Comparison of ENCODE assay signal across 12 cellular contexts in genomic region chr20:21607971-21608735, GRCh38.
A peak's percentile ranks its signal among the peaks of the same experiment; 100 is the strongest.
DNase-seq lines count a peak whose midpoint lies in the region; ATAC-seq and TF ChIP-seq lines count a peak whose summit lies in the region.
"Had no signal": no experiment of that assay in that cellular context is flagged by ENCODE, and none has a peak within 500 bp of the region (broad histone marks: within the 10 kb centered on the region; RNA-seq: fewer than 3 reads in every experiment).

No MANE protein-coding gene starts in this region.

- H3K36me3 ChIP-seq in PC-3 (ENCODE audit: low read depth, low read length) (no peaks in the 10 kb centered on the region), hepatocyte (replicated peaks; ENCODE audit: insufficient read depth, low read depth) (no peaks in the 10 kb centered on the region), MG63 (no peaks in the 10 kb centered on the region)

- CTCF ChIA-PET in PC-3 (lab: Charles Lee): no interaction called here

- H3K27ac ChIP-seq in PC-3 (ENCODE audit: low read length) (no peak overlapping the region), hepatocyte (no peak overlapping the region)
- H3K27ac ChIP-seq: 22Rv1, testis had no signal

- no peak for ATAC-seq in PC-3

- TF ChIP-seq CTCF in PC-3 (conservative IDR thresholded peaks at IDR 0.05; ENCODE audit: low read depth, low read length): no peak
- TF ChIP-seq CTCF in hepatocyte (IDR thresholded peaks at IDR 0.05; ENCODE audit: poor library complexity): no peak

- H3K4me1 ChIP-seq in PC-3 (ENCODE audit: insufficient read depth, low read length) (no peaks in the 10 kb centered on the region), hepatocyte (ENCODE audit: insufficient read depth) (no peaks in the 10 kb centered on the region)
- H3K4me1 ChIP-seq: testis had no signal

- H2AFZ ChIP-seq in PC-3 (ENCODE audit: low read length) (peak overlapping the region; percentile 75), hepatocyte (no peak overlapping the region)

- POLR2A ChIA-PET in PC-3 (lab: Charles Lee; ENCODE audit: unreplicated experiment): no interaction called here

- intact Hi-C loops in PC-3 (cut with micrococcal nuclease): no loop called here

- 0 out of 2 replicates have a peak overlapping the region, but pooled peaks have one; percentile 24 for H3K4me3 ChIP-seq in PC-3 (ENCODE audit: low read length)
- no peak overlapping the region for H3K4me3 ChIP-seq in hepatocyte
- no peak overlapping the region for H3K4me3 ChIP-seq in MG63

- BruUV-seq in PC-3 (replicated peaks; lab: Mats Ljungman, UMichigan): no TSS peak

- H3K27me3 ChIP-seq in PC-3 (ENCODE audit: low read length) (peaks cover 13% of the 10 kb centered on the region; the same call in 1 of the 2 replicates), hepatocyte (peaks cover under 1% of the 10 kb centered on the region), MG63 (no peaks in the 10 kb centered on the region)
- H3K27me3 ChIP-seq: testis had no signal

- H4K20me1 ChIP-seq in PC-3 (ENCODE audit: low read length) (no peaks in the 10 kb centered on the region), hepatocyte (ENCODE audit: insufficient read depth, poor library complexity, severe bottlenecking) (no peaks in the 10 kb centered on the region)

- H3K4me2 ChIP-seq in PC-3 (ENCODE audit: low read length) (peak overlapping the region; percentile 59), hepatocyte (no peak overlapping the region)

- H3K79me2 ChIP-seq in PC-3 (ENCODE audit: low read length) (no peaks in the 10 kb centered on the region), hepatocyte (no peaks in the 10 kb centered on the region)

- H3F3A ChIP-seq in PC-3 (ENCODE audit: low read length, unreplicated experiment): no peaks in the 10 kb centered on the region

- H3K9me2 ChIP-seq in PC-3 (replicated peaks; ENCODE audit: low read length) (no peaks in the 10 kb centered on the region), hepatocyte (replicated peaks; ENCODE audit: insufficient read depth) (no peaks in the 10 kb centered on the region)

- H3K9ac ChIP-seq in PC-3 (ENCODE audit: low read length): no peak overlapping the region

- peak; percentile 73 for DNase-seq in DMS 273 (lab: John Stamatoyannopoulos, UW; ENCODE audit: unreplicated experiment)
- DNase-seq in DMS 273 treated with DMSO at 0.1 percent for 48 hours (lab: John Stamatoyannopoulos, UW): no peak
- peak; percentile 21 for DNase-seq in PC-3
- peak; percentile 93 for DNase-seq in globus pallidus (ENCODE audit: low spot score)
- DNase-seq in superior temporal gyrus (ENCODE audit: extremely low spot score): peak; percentile 95
- no peak for DNase-seq in DMS114 treated with DMSO at 0.1 percent for 48 hours (lab: John Stamatoyannopoulos, UW; ENCODE audit: unreplicated experiment)
- DNase-seq in hepatocyte (ENCODE audit: low spot score): no peak
- no peak for DNase-seq in MG63
- DNase-seq: IMR-90; stimulated activated CD4-positive, alpha-beta T cell treated with anti-CD3 and anti-CD28 coated beads, Interleukin-4, amount 100 ng/mL, for 4 hours; testis had no signal

- H3K9me3 ChIP-seq in PC-3 (ENCODE audit: low read length) (peaks cover 8% of the 10 kb centered on the region; the same call in 1 of the 2 replicates), hepatocyte (ENCODE audit: low read depth) (no peaks in the 10 kb centered on the region), MG63 (no peaks in the 10 kb centered on the region)
- H3K9me3 ChIP-seq: testis had no signal

- 88% methylated on average over 38 of the region's 38 CpGs for WGBS in hepatocyte (ENCODE audit: low lambda C conversion rate, missing lambda C conversion rate)

Comparison
In these comparisons a context has a peak if more than half of its experiments do, and no peak if none do; other contexts are left out.
1. DNase-seq: peak in DMS 273 (single experiment), PC-3 (single experiment), globus pallidus (single experiment) and superior temporal gyrus (single experiment); none in DMS 273 treated with DMSO at 0.1 percent for 48 hours (single experiment), DMS114 treated with DMSO at 0.1 percent for 48 hours (single experiment), hepatocyte (single experiment) and MG63 (single experiment).